In genomic region chr6:139721924-139722323, GRCh38 we compare ENCODE assay signal across 20 cellular contexts.
"Had no signal": no experiment of that assay in that cellular context is flagged by ENCODE, and none has a peak within 500 bp of the region (broad histone marks: within the 10 kb centered on the region; RNA-seq: fewer than 3 reads in every experiment).

No MANE protein-coding gene starts in this region.

- H3K27me3 ChIP-seq: brain microvascular endothelial cell, cardiac muscle cell had no signal

- ATAC-seq: activated T-cell treated with anti-CD3 and anti-CD28 coated beads, Interleukin-2, amount 50 U/mL, for 4 hours; PC-3; T-helper 17 cell had no signal

- H3K27ac ChIP-seq: brain microvascular endothelial cell, cardiac muscle cell had no signal

- H3K36me3 ChIP-seq: brain microvascular endothelial cell, cardiac muscle cell had no signal

- FAIRE-seq: TTC549 had no signal

- H3K4me3 ChIP-seq: cardiac muscle cell had no signal

- DNase-seq: activated B cell treated with CpG ODN at 0.5 μM for 24 hours; activated CD4-positive, alpha-beta memory T cell treated with anti-CD3 and anti-CD28 coated beads for 36 hours; activated CD4-positive, alpha-beta T cell treated with anti-CD3 and anti-CD28 coated beads, Interleukin-2, amount 10 ng/mL, durations not matched to agents 7 days and 5 days; activated CD8-positive, alpha-beta memory T cell treated with anti-CD3 and anti-CD28 coated beads for 24 hours; activated effector memory CD4-positive, alpha-beta T cell treated with anti-CD3 and anti-CD28 coated beads, Interleukin-2, amount 50 U/mL, for 16 hours; activated naive CD4-positive, alpha-beta T cell treated with anti-CD3 and anti-CD28 coated beads for 36 hours; activated T-cell treated with anti-CD3 and anti-CD28 coated beads, Interleukin-2, amount 50 U/mL, for 4 hours; brain microvascular endothelial cell; Kasumi-1; NCI-H1105 treated with DMSO at 0.1 percent for 48 hours; NCI-H187; NCI-H2081 treated with DMSO at 0.1 percent for 48 hours; NCI-H446; NCI-H524; PC-3; SHP77 treated with DMSO at 0.1 percent for 48 hours; T-helper 17 cell; T-helper 9 cell had no signal
